ENCODE assay signal across 8 cellular contexts in genomic region chr13:21674271-21675009, GRCh38. TPM values are rescaled to one million over a fixed set of nuclear protein-coding genes. Genes with fewer than 3 reads are reported as not detected.
DNase-seq lines count a peak whose midpoint lies in the region; ATAC-seq, FAIRE-seq and TF ChIP-seq lines count a peak whose summit lies in the region.

No MANE protein-coding gene starts in this region.

- peak overlapping the region; percentile 97 for H3K4me2 ChIP-seq in parathyroid adenoma (ENCODE audit: low read length)

- H3K4me3 ChIP-seq in foreskin fibroblast (ENCODE audit: low read depth in 1 of 2, low read length in 2 of 2), result peak overlapping the region; percentile 44 to 54
- peak overlapping the region; percentile 55 for H3K4me3 ChIP-seq in parathyroid adenoma (ENCODE audit: low read depth, low read length)

- H3K27me3 Mint-ChIP-seq in CD14-positive monocyte (ENCODE audit: low read depth in 3 of 3), result peaks cover 70 to 93% (median 77%) of the 10 kb centered on the region in 3 donors
- peaks cover 28% of the 10 kb centered on the region for H3K27me3 Mint-ChIP-seq in IgD-negative memory B cell

- H3K4me1 Mint-ChIP-seq in CD14-positive monocyte (peaks cover 38% of the 10 kb centered on the region), IgD-negative memory B cell (peaks cover 14 to 23% (median 19%) of the 10 kb centered on the region in 3 donors)

- H3K79me2 ChIP-seq in parathyroid adenoma, result no peaks in the 10 kb centered on the region

- peak overlapping the region; percentile 69 for H2AFZ ChIP-seq in parathyroid adenoma

- H3K27me3 ChIP-seq in parathyroid adenoma (ENCODE audit: control insufficient read depth, insufficient read depth, low read length), result no peaks in the 10 kb centered on the region

- no peak for TF ChIP-seq POLR2A in GM12891 (IDR thresholded peaks at IDR 0.05; ENCODE audit: low read depth, low read length)

- intact Hi-C loops in CD14-positive monocyte (cut with micrococcal nuclease), result no loop called here

- ATAC-seq in GM21737 (IDR thresholded peaks at IDR 0.05; ENCODE audit: unreplicated experiment), result no peak

- peak overlapping the region; percentile 70 to 90 for H3K4me3 Mint-ChIP-seq in CD14-positive monocyte
- H3K4me3 Mint-ChIP-seq in IgD-negative memory B cell, result peak overlapping the region; percentile 83 to 94 (median 89)

- FAIRE-seq in GM12891 (lab: Jason Lieb, UNC), result no peak

- H3K27ac Mint-ChIP-seq in CD14-positive monocyte (no peak overlapping the region), IgD-negative memory B cell (peak overlapping the region in 2 of 3 donors; percentile 53 to 73)

- H3K4me1 ChIP-seq in parathyroid adenoma, result peaks cover 6% of the 10 kb centered on the region

- no peaks in the 10 kb centered on the region for H3K9me3 ChIP-seq in parathyroid adenoma (ENCODE audit: control insufficient read depth, low read length)

- DNase-seq in CD14-positive monocyte (ENCODE audit: low spot score), result no peak
- DNase-seq in activated T-cell treated with anti-CD3 and anti-CD28 coated beads, Interleukin-2, amount 50 U/mL, for 1 hour, result peak; percentile 41
- DNase-seq in foreskin fibroblast, result peak in 1 of 2 donors; percentile 23
- no peak for DNase-seq in effector CD8-positive, alpha-beta T cell (lab: John Stamatoyannopoulos, UW)
- DNase-seq in GM12891 (ENCODE audit: insufficient read length, low spot score), result no peak

- no peak overlapping the region for H3K9ac ChIP-seq in parathyroid adenoma

- no peaks in the 10 kb centered on the region for H3K36me3 ChIP-seq in parathyroid adenoma (ENCODE audit: control insufficient read depth, insufficient read depth, low read length)

- TF ChIP-seq CTCF in CD14-positive monocyte (IDR thresholded peaks at IDR 0.05) (no peak), foreskin fibroblast (IDR thresholded peaks at IDR 0.05; ENCODE audit: low read depth, low read length) (no peak), parathyroid adenoma (IDR thresholded peaks at IDR 0.05) (no peak)

- H3K27ac ChIP-seq in parathyroid adenoma, result no peak overlapping the region

- H3K9me3 Mint-ChIP-seq in CD14-positive monocyte (peaks cover 0 to 24% (median 17%) of the 10 kb centered on the region in 7 donors), IgD-negative memory B cell (no peaks in the 10 kb centered on the region)

- H3K36me3 Mint-ChIP-seq in CD14-positive monocyte (peaks cover 7 to 11% of the 10 kb centered on the region in 2 donors), IgD-negative memory B cell (peaks cover 2% of the 10 kb centered on the region)

TF ChIP-seq in GM12891, 5 proteins besides CTCF, POLR2A, EP300 and RAD21:
- TF ChIP-seq POU2F2 (IDR thresholded peaks at IDR 0.05; ENCODE audit: low read depth, low read length) (no peak), SPI1 (IDR thresholded peaks at IDR 0.05; ENCODE audit: low read depth, low read length) (no peak), PAX5 (IDR thresholded peaks at IDR 0.05; ENCODE audit: insufficient read depth, low read length, severe bottlenecking) (no peak), TAF1 (IDR thresholded peaks at IDR 0.05; ENCODE audit: low read depth, low read length) (no peak), POLR2AphosphoS5 (IDR thresholded peaks at IDR 0.05; ENCODE audit: low read depth, low read length) (no peak)

RNA-seq across cellular contexts. Expression of gene FGF9, which starts 3.6 kb away (rescaled TPM):
- polyA plus RNA-seq in CD14-positive monocyte (under 1 TPM; 0.03 to 0.16 TPM), IgD-negative memory B cell (3.6 TPM)
- polyA plus RNA-seq in GM12891 (2012; ENCODE audit: low read depth, missing spikeins), result not detected

Comparison
In these comparisons a context has a peak if more than half of its experiments do, and no peak if none do; other contexts are left out.
1. H3K27ac Mint-ChIP-seq: peak in IgD-negative memory B cell (2 of 3); none in CD14-positive monocyte (0 of 7).